ENCODE assay signal across 23 cellular contexts in genomic region chr7:31084226-31084625, GRCh38. TPM values are rescaled to one million over a fixed set of nuclear protein-coding genes. Genes with fewer than 3 reads are reported as not detected.
"Had no signal": no experiment of that assay in that cellular context is flagged by ENCODE, and none has a peak within 500 bp of the region (broad histone marks: within the 10 kb centered on the region; RNA-seq: fewer than 3 reads in every experiment).

No MANE protein-coding gene starts in this region.

- H3K27me3 ChIP-seq: pancreas, right lobe of liver, testis, tibial nerve had no signal

- ATAC-seq: foreskin keratinocyte; natural killer cell; pancreas; right lobe of liver; stimulated activated memory B cell treated with anti-CD40 and anti-IgM and Interleukin-4, amounts not matched to agents 10 μg/mL and 1 μg/mL and 100 μg/mL, for 72 hours had no signal

- H3K27ac ChIP-seq: coronary artery, foreskin keratinocyte, heart left ventricle, pancreas, prostate gland, right lobe of liver, spleen, testis, tibial nerve had no signal

- H3K9me3 ChIP-seq: heart left ventricle, pancreas, prostate gland, right lobe of liver, spleen, testis, tibial nerve had no signal

- DNase-seq: effector CD4-positive, alpha-beta T cell; endodermal cell; erythroblast; foreskin keratinocyte; hippocampal formation; kidney glomerular epithelial cell; natural killer cell; occipital lobe; stimulated activated CD4-positive, alpha-beta T cell treated with anti-CD3 and anti-CD28 coated beads, Interleukin-15, amount 100 ng/mL, for 24 hours; stimulated activated CD4-positive, alpha-beta T cell treated with anti-CD3 and anti-CD28 coated beads, Interleukin-1b, Interleukin-23, amount 100 ng/mL, for 48 hours; stimulated activated CD4-positive, alpha-beta T cell treated with anti-CD3 and anti-CD28 coated beads, Interleukin-4, amount 100 ng/mL, for 24 hours; testis had no signal

- H3K4me1 ChIP-seq: foreskin keratinocyte, pancreas, prostate gland, right lobe of liver, testis had no signal

- H3K4me3 ChIP-seq: coronary artery, heart left ventricle, pancreas, prostate gland, right lobe of liver, spleen, testis, tibial nerve had no signal

- H3K36me3 ChIP-seq: heart left ventricle, pancreas, prostate gland, right lobe of liver, spleen, tibial nerve had no signal

RNA-seq across cellular contexts. Expression of gene ADCYAP1R1, which starts 32.1 kb away (rescaled TPM):
- total RNA-seq: endothelial cell of umbilical vein, foreskin keratinocyte, myocyte, natural killer cell, renal cortical epithelial cell had no signal
